ENCODE assay signal across 16 cellular contexts in the genomic region with DNA sequence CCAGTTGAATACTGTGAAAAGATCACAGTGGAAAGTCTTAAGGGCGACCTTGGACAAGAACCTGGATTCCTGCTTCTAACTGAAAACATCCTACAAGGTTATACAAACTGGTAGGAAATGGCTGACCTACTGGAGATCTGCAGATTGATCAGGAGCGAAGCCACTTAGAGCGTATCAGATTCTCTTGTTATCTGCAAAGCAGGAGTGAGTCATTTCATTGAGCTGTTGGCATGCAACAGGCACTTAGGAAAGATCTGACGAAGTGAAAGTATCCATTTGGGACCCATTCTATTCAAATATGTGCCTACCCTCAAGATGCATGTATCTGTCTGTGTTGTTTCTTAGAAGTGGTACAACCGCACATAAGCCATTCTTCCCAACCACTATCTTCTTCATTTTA.
A peak's percentile ranks its signal among the peaks of the same experiment; 100 is the strongest.
DNase-seq lines count a peak whose midpoint lies in the region; ATAC-seq, FAIRE-seq and TF ChIP-seq lines count a peak whose summit lies in the region.
"Had no signal": no experiment of that assay in that cellular context is flagged by ENCODE, and none has a peak within 500 bp of the region (broad histone marks: within the 10 kb centered on the region; RNA-seq: fewer than 3 reads in every experiment).

No MANE protein-coding gene starts in this region.

- no peak for TF ChIP-seq RAD21 in A549 (conservative IDR thresholded peaks at IDR 0.05 in 1 of 2, IDR thresholded peaks at IDR 0.05 in 1 of 2)

- H3K36me3 ChIP-seq in HEK293 (ENCODE audit: control insufficient read depth in 2 of 2, insufficient read depth in 1 of 2, low read length in 2 of 2) (no peaks in the 10 kb centered on the region), adrenal gland (replicated peaks in 1 of 2) (no peaks in the 10 kb centered on the region)

- intact Hi-C loops in adrenal gland (cut with DNase I): loop anchor here in 1 of 2 donors (5.0 kb wide), 1 partner anchor 35 kb away; no protein-coding TSS in a partner anchor
- intact Hi-C loops in activated CD4-positive, alpha-beta T cell treated with anti-CD3 and anti-CD28 coated beads, Interleukin-2, amount 10 ng/mL, durations not matched to agents 24 days and 14 days (cut with micrococcal nuclease): no loop called here

- H3K9me3 ChIP-seq in A549 (no peaks in the 10 kb centered on the region), HEK293 (ENCODE audit: control insufficient read depth, insufficient read depth, low read depth, low read length) (no peaks in the 10 kb centered on the region), adrenal gland (replicated peaks in 1 of 3) (no peaks in the 10 kb centered on the region)

- no peak overlapping the region for H3K27ac ChIP-seq in A549
- no peak overlapping the region for H3K27ac ChIP-seq in HEK293 (ENCODE audit: extremely low read depth, low read depth, low read length)
- no peak overlapping the region for H3K27ac ChIP-seq in adrenal gland

- no peak for TF ChIP-seq POLR2A in A549 (IDR thresholded peaks at IDR 0.05; ENCODE audit: low read length)
- no peak for TF ChIP-seq POLR2A in adrenal gland (IDR thresholded peaks at IDR 0.05)

- peaks cover 11% of the 10 kb centered on the region for H3K9me3 Mint-ChIP-seq in activated CD4-positive, alpha-beta T cell treated with anti-CD3 and anti-CD28 coated beads, Interleukin-2, amount 10 ng/mL, durations not matched to agents 24 days and 14 days

- no peak for TF ChIP-seq CTCF in A549 (IDR thresholded peaks at IDR 0.05)
- no peak for TF ChIP-seq CTCF in HEK293 (tag by site-specific recombination; IDR thresholded peaks at IDR 0.05)
- no peak for TF ChIP-seq CTCF in adrenal gland (IDR thresholded peaks at IDR 0.05)
- TF ChIP-seq CTCF in fibroblast of the aortic adventitia (IDR thresholded peaks at IDR 0.05; ENCODE audit: insufficient read depth, low read length): no peak

- no peak overlapping the region for H3K4me3 Mint-ChIP-seq in activated CD4-positive, alpha-beta T cell treated with anti-CD3 and anti-CD28 coated beads, Interleukin-2, amount 10 ng/mL, durations not matched to agents 24 days and 14 days
- H3K4me3 Mint-ChIP-seq: CD4-positive, CD25-positive, alpha-beta regulatory T cell had no signal

- CTCF ChIA-PET in A549 (lab: Yijun Ruan, JAX) (interaction anchor here (3.0 kb wide), 1 partner anchor 36 kb away, joined by 22 read pairs; no protein-coding TSS in a partner anchor), HEK293 (lab: Yijun Ruan, JAX) (interaction anchor here (0.6 to 3.2 kb wide), 2 partner anchors 12 to 36 kb away, joined by 3 to 12 read pairs; no protein-coding TSS in a partner anchor)

- peak; percentile 86 for FAIRE-seq in A549 (lab: Jason Lieb, UNC)
- FAIRE-seq: H54 had no signal

- no peaks in the 10 kb centered on the region for H3K4me1 Mint-ChIP-seq in activated CD4-positive, alpha-beta T cell treated with anti-CD3 and anti-CD28 coated beads, Interleukin-2, amount 10 ng/mL, durations not matched to agents 24 days and 14 days
- H3K4me1 Mint-ChIP-seq: CD4-positive, CD25-positive, alpha-beta regulatory T cell had no signal

- H3K4me1 ChIP-seq in A549 (no peaks in the 10 kb centered on the region), HEK293 (ENCODE audit: control insufficient read depth, insufficient read depth, low read length) (no peaks in the 10 kb centered on the region), adrenal gland (replicated peaks in 1 of 2) (no peaks in the 10 kb centered on the region)

- no peaks in the 10 kb centered on the region for H3K36me3 Mint-ChIP-seq in activated CD4-positive, alpha-beta T cell treated with anti-CD3 and anti-CD28 coated beads, Interleukin-2, amount 10 ng/mL, durations not matched to agents 24 days and 14 days (ENCODE audit: low read depth)
- H3K36me3 Mint-ChIP-seq: CD4-positive, CD25-positive, alpha-beta regulatory T cell had no signal

- no peaks in the 10 kb centered on the region for H3K27me3 ChIP-seq in adrenal gland

- H3K4me2 ChIP-seq in A549: peak overlapping the region; percentile 22; the same call in 2 of the 3 replicates

- WGBS in A549 (ENCODE audit: missing lambda C conversion rate): 45% methylated on average over 5 of the region's 5 CpGs
- WGBS in adrenal gland, 4 donors: 42 to 68% (median 50%) methylated on average over 5 of the region's 5 CpGs

- H3K27ac Mint-ChIP-seq in activated CD4-positive, alpha-beta T cell treated with anti-CD3 and anti-CD28 coated beads, Interleukin-2, amount 10 ng/mL, durations not matched to agents 24 days and 14 days: no peak overlapping the region
- H3K27ac Mint-ChIP-seq: CD4-positive, CD25-positive, alpha-beta regulatory T cell had no signal

- no peak for ATAC-seq in A549
- ATAC-seq in GM18861 (IDR thresholded peaks at IDR 0.05; ENCODE audit: unreplicated experiment): no peak
- ATAC-seq: Panc1 had no signal

- TF ChIP-seq EP300 in A549 (IDR thresholded peaks at IDR 0.05): no peak

- POLR2A ChIA-PET in A549 (lab: Yijun Ruan, JAX): no interaction called here
- POLR2A ChIA-PET in HEK293 (lab: Yijun Ruan, JAX): no interaction called here

- no peaks in the 10 kb centered on the region for H3K27me3 Mint-ChIP-seq in activated CD4-positive, alpha-beta T cell treated with anti-CD3 and anti-CD28 coated beads, Interleukin-2, amount 10 ng/mL, durations not matched to agents 24 days and 14 days

- DNase-seq in A549 (ENCODE audit: low read depth in 1 of 2, low spot score in 1 of 2) (no peak), adrenal gland (peak in 4 of 7 donors; percentile 25 to 50 (median 37)), fibroblast of the aortic adventitia (ENCODE audit: low read depth) (peak; percentile 19), SK-N-DZ (ENCODE audit: low spot score) (no peak), C1 segment of cervical spinal cord (lab: John Stamatoyannopoulos, UW) (no peak)
- no peak for DNase-seq in activated CD4-positive, alpha-beta T cell treated with anti-CD3 and anti-CD28 coated beads, Interleukin-2, amount 10 ng/mL, durations not matched to agents 24 days and 14 days
- DNase-seq: AML-193; CD4-positive, CD25-positive, alpha-beta regulatory T cell; Kasumi-1; NCI-H146; NCI-H2107; Right ventricle myocardium superior had no signal

- H3K4me3 ChIP-seq in A549 (no peak overlapping the region), HEK293 (ENCODE audit: low read depth, low read length) (no peak overlapping the region), adrenal gland (peak overlapping the region in 1 of 4 donors; percentile 1), fibroblast of the aortic adventitia (ENCODE audit: low read depth, low read length) (no peak overlapping the region)

TF ChIP-seq in A549, 52 proteins besides CTCF, POLR2A, EP300 and RAD21:
- TF ChIP-seq PHF8 (IDR thresholded peaks at IDR 0.05; ENCODE audit: borderline replicate concordance, low read depth): no peak
- no peak for TF ChIP-seq TP53 (CRISPR knock-in tag; IDR thresholded peaks at IDR 0.05)
- no peak for TF ChIP-seq MYC (IDR thresholded peaks at IDR 0.05; ENCODE audit: borderline replicate concordance, low read length)

TF ChIP-seq in HEK293, 187 proteins besides CTCF, POLR2A, EP300 and RAD21:
- TF ChIP-seq, protein P1, sequence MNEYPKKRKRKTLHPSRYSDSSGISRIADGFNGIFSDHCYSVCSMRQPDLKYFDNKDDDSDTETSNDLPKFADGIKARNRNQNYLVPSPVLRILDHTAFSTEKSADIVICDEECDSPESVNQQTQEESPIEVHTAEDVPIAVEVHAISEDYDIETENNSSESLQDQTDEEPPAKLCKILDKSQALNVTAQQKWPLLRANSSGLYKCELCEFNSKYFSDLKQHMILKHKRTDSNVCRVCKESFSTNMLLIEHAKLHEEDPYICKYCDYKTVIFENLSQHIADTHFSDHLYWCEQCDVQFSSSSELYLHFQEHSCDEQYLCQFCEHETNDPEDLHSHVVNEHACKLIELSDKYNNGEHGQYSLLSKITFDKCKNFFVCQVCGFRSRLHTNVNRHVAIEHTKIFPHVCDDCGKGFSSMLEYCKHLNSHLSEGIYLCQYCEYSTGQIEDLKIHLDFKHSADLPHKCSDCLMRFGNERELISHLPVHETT (tag by site-specific recombination; IDR thresholded peaks at IDR 0.05): no peak
- TF ChIP-seq SCRT2 (tag by site-specific recombination; IDR thresholded peaks at IDR 0.05): peak; percentile 35; the same call in 1 of the 2 replicates
- TF ChIP-seq SETDB1 (IDR thresholded peaks at IDR 0.05; ENCODE audit: insufficient read length, low read length): peak; percentile 20

Comparison
In these comparisons a context has a peak if more than half of its experiments do, and no peak if none do; other contexts are left out.
1. DNase-seq: peak in adrenal gland (4 of 7) and fibroblast of the aortic adventitia (single experiment); none in A549 (0 of 2), activated CD4-positive, alpha-beta T cell treated with anti-CD3 and anti-CD28 coated beads, Interleukin-2, amount 10 ng/mL, durations not matched to agents 24 days and 14 days (single experiment), SK-N-DZ (single experiment) and C1 segment of cervical spinal cord (0 of 14).